ENCODE assay signal across 26 cellular contexts in genomic region chr5:133714161-133714915, GRCh38.
DNase-seq lines count a peak whose midpoint lies in the region; ATAC-seq, FAIRE-seq and TF ChIP-seq lines count a peak whose summit lies in the region.
"Had no signal": no experiment of that assay in that cellular context is flagged by ENCODE, and none has a peak within 500 bp of the region (broad histone marks: within the 10 kb centered on the region; RNA-seq: fewer than 3 reads in every experiment).

No MANE protein-coding gene starts in this region.

- WGBS in GM23248 (ENCODE audit: low coverage in 1 of 2, low lambda C conversion rate in 2 of 2, missing lambda C conversion rate in 2 of 2), 2 experiments, result 19 to 23% methylated on average over 12 of the region's 12 CpGs

- H3K27me3 ChIP-seq in GM23248 (replicated peaks; ENCODE audit: insufficient read depth) (no peaks in the 10 kb centered on the region), astrocyte (ENCODE audit: insufficient read depth, low read length) (no peaks in the 10 kb centered on the region), keratinocyte (ENCODE audit: control insufficient read depth, extremely low read depth, insufficient read depth, low read length) (peaks cover 8% of the 10 kb centered on the region)
- H3K27me3 ChIP-seq: pancreas, sigmoid colon, thyroid gland had no signal

- peaks cover 2% of the 10 kb centered on the region for H3K9me3 Mint-ChIP-seq in astrocyte (ENCODE audit: unreplicated experiment)
- H3K9me3 Mint-ChIP-seq: activated CD4-positive, alpha-beta T cell treated with anti-CD3 and anti-CD28 coated beads, Interleukin-2, amount 10 ng/mL, durations not matched to agents 7 days and 5 days; activated naive CD4-positive, alpha-beta T cell treated with anti-CD3 and anti-CD28 coated beads, Interleukin-2, amount 10 ng/mL, durations not matched to agents 7 days and 5 days; activated T-cell treated with anti-CD3 and anti-CD28 coated beads, Interleukin-2, amount 50 U/mL, for 24 hours; naive B cell had no signal

- FAIRE-seq in astrocyte (lab: Jason Lieb, UNC), result no peak
- peak; percentile 55 for FAIRE-seq in keratinocyte (lab: Jason Lieb, UNC)
- FAIRE-seq: kidney, pancreas had no signal

- no peak overlapping the region for H3K4me3 ChIP-seq in AG10803 (ENCODE audit: low read length)
- no peak overlapping the region for H3K4me3 ChIP-seq in GM23248
- H3K4me3 ChIP-seq in astrocyte (ENCODE audit: insufficient read depth, low read depth, low read length), result peak overlapping the region; percentile 17
- H3K4me3 ChIP-seq in keratinocyte (ENCODE audit: control insufficient read depth in 2 of 3, extremely low read depth in 1 of 3, insufficient read depth in 2 of 3, low read depth in 1 of 3, low read length in 3 of 3), result no peak overlapping the region
- H3K4me3 ChIP-seq: HAP-1, pancreas, sigmoid colon, thyroid gland had no signal

- no peak overlapping the region for H3K4me3 Mint-ChIP-seq in astrocyte (ENCODE audit: unreplicated experiment)
- H3K4me3 Mint-ChIP-seq: activated CD4-positive, alpha-beta T cell treated with anti-CD3 and anti-CD28 coated beads, Interleukin-2, amount 10 ng/mL, durations not matched to agents 7 days and 5 days; activated naive CD4-positive, alpha-beta T cell treated with anti-CD3 and anti-CD28 coated beads, Interleukin-2, amount 10 ng/mL, durations not matched to agents 7 days and 5 days; activated T-cell treated with anti-CD3 and anti-CD28 coated beads, Interleukin-2, amount 50 U/mL, for 24 hours; naive B cell had no signal

- peaks cover 39% of the 10 kb centered on the region for H3K27me3 Mint-ChIP-seq in astrocyte (ENCODE audit: low read depth, unreplicated experiment)

- H3K27ac ChIP-seq in GM23248 (no peak overlapping the region), astrocyte (ENCODE audit: low read depth, low read length) (no peak overlapping the region), keratinocyte (ENCODE audit: control insufficient read depth, insufficient read depth, low read length) (no peak overlapping the region)
- H3K27ac ChIP-seq: pancreas, sigmoid colon, thyroid gland had no signal

- H3K4me2 ChIP-seq in GM23248 (ENCODE audit: unreplicated experiment) (no peak overlapping the region), astrocyte (ENCODE audit: low read length) (peak overlapping the region; percentile 73), keratinocyte (ENCODE audit: control insufficient read depth, extremely low read depth, insufficient read depth, low read depth, low read length) (no peak overlapping the region)

- H4K20me1 ChIP-seq in GM23248 (ENCODE audit: insufficient read depth), result no peaks in the 10 kb centered on the region
- no peaks in the 10 kb centered on the region for H4K20me1 ChIP-seq in astrocyte (ENCODE audit: insufficient read depth, low read length)
- peaks cover 3% of the 10 kb centered on the region for H4K20me1 ChIP-seq in keratinocyte (ENCODE audit: control insufficient read depth, extremely low read depth, insufficient read depth, low read length)

- no peak for TF ChIP-seq CTCF in AG10803 (conservative IDR thresholded peaks at IDR 0.05; ENCODE audit: low read length)
- no peak for TF ChIP-seq CTCF in astrocyte (IDR thresholded peaks at IDR 0.05; ENCODE audit: insufficient read depth, low read depth, low read length)
- no peak for TF ChIP-seq CTCF in keratinocyte (optimal IDR thresholded peaks at IDR 0.05 in 1 of 3, IDR thresholded peaks at IDR 0.05 in 1 of 3, conservative IDR thresholded peaks at IDR 0.05 in 1 of 3; ENCODE audit: extremely low read depth in 1 of 3, insufficient read depth in 2 of 3, low read length in 3 of 3)

- H3K36me3 ChIP-seq in GM23248 (ENCODE audit: low read depth), result no peaks in the 10 kb centered on the region
- no peaks in the 10 kb centered on the region for H3K36me3 ChIP-seq in astrocyte (ENCODE audit: insufficient read depth, low read length)
- H3K36me3 ChIP-seq in keratinocyte (ENCODE audit: control insufficient read depth in 2 of 2, extremely low read depth in 1 of 2, insufficient read depth in 2 of 2, low read length in 2 of 2), result no peaks in the 10 kb centered on the region
- H3K36me3 ChIP-seq: HAP-1, pancreas, sigmoid colon, thyroid gland had no signal

- H3K9me2 ChIP-seq in GM23248 (ENCODE audit: insufficient read depth), result no peaks in the 10 kb centered on the region

- H3F3A ChIP-seq in GM23248 (ENCODE audit: insufficient read depth), result no peaks in the 10 kb centered on the region

- no peaks in the 10 kb centered on the region for H3K36me3 Mint-ChIP-seq in astrocyte (ENCODE audit: low read depth, unreplicated experiment)
- H3K36me3 Mint-ChIP-seq: activated naive CD4-positive, alpha-beta T cell treated with anti-CD3 and anti-CD28 coated beads, Interleukin-2, amount 10 ng/mL, durations not matched to agents 7 days and 5 days; naive B cell had no signal

- no peak for ATAC-seq in HG03457 (IDR thresholded peaks at IDR 0.05; ENCODE audit: unreplicated experiment)
- ATAC-seq: pancreas, Right ventricle myocardium inferior had no signal

- no peak overlapping the region for H2AFZ ChIP-seq in GM23248
- no peak overlapping the region for H2AFZ ChIP-seq in astrocyte (ENCODE audit: low read depth, low read length)
- H2AFZ ChIP-seq in keratinocyte (ENCODE audit: control insufficient read depth, low read length), result no peak overlapping the region

- DNase-seq in AG10803 (ENCODE audit: low read depth) (peak; percentile 3), GM23248 (peak; percentile 15), astrocyte (ENCODE audit: low read depth) (peak; percentile 86), keratinocyte (ENCODE audit: low read depth, low spot score) (no peak), NCI-H2081 treated with DMSO at 0.1 percent for 48 hours (lab: John Stamatoyannopoulos, UW) (no peak), DMS153 (lab: John Stamatoyannopoulos, UW) (no peak), GM03348 (ENCODE audit: low spot score) (no peak)
- DNase-seq: activated CD4-positive, alpha-beta T cell treated with anti-CD3 and anti-CD28 coated beads, Interleukin-2, amount 10 ng/mL, durations not matched to agents 7 days and 5 days; activated naive CD4-positive, alpha-beta T cell treated with anti-CD3 and anti-CD28 coated beads, Interleukin-2, amount 10 ng/mL, durations not matched to agents 7 days and 5 days; activated T-cell treated with anti-CD3 and anti-CD28 coated beads, Interleukin-2, amount 50 U/mL, for 24 hours; EL; foreskin fibroblast; hippocampal formation; kidney; mammary epithelial cell; naive B cell; NCI-H1930; NCI-H510A; pancreas; sigmoid colon; stimulated activated naive CD4-positive, alpha-beta T cell; T-helper 1 cell; thyroid gland had no signal

- no peak overlapping the region for H3K27ac Mint-ChIP-seq in astrocyte (ENCODE audit: unreplicated experiment)
- H3K27ac Mint-ChIP-seq: activated CD4-positive, alpha-beta T cell treated with anti-CD3 and anti-CD28 coated beads, Interleukin-2, amount 10 ng/mL, durations not matched to agents 7 days and 5 days; activated naive CD4-positive, alpha-beta T cell treated with anti-CD3 and anti-CD28 coated beads, Interleukin-2, amount 10 ng/mL, durations not matched to agents 7 days and 5 days; activated T-cell treated with anti-CD3 and anti-CD28 coated beads, Interleukin-2, amount 50 U/mL, for 24 hours had no signal

- dilution Hi-C loops in keratinocyte (cut with MboI; ENCODE audit: extremely low pct_ligation_motif_present, low sequenced_read_pairs), result no loop called here

- no peaks in the 10 kb centered on the region for H3K4me1 ChIP-seq in GM23248 (ENCODE audit: insufficient read depth)
- peaks cover 12% of the 10 kb centered on the region for H3K4me1 ChIP-seq in astrocyte (ENCODE audit: insufficient read depth, low read length)
- peaks cover 3% of the 10 kb centered on the region for H3K4me1 ChIP-seq in keratinocyte (ENCODE audit: control insufficient read depth, extremely low read depth, insufficient read depth, low read length)
- H3K4me1 ChIP-seq: HAP-1, pancreas, thyroid gland had no signal

- no peaks in the 10 kb centered on the region for H3K9me1 ChIP-seq in keratinocyte (ENCODE audit: control insufficient read depth, extremely low read depth, insufficient read depth, low read length)

- H3K9me3 ChIP-seq in GM23248 (ENCODE audit: low read depth) (no peaks in the 10 kb centered on the region), astrocyte (ENCODE audit: insufficient read depth, low read depth, low read length) (no peaks in the 10 kb centered on the region), keratinocyte (ENCODE audit: control insufficient read depth, low read depth, low read length) (no peaks in the 10 kb centered on the region)
- H3K9me3 ChIP-seq: HAP-1, pancreas, sigmoid colon, thyroid gland had no signal

- no peaks in the 10 kb centered on the region for H3K4me1 Mint-ChIP-seq in astrocyte (ENCODE audit: low read depth, unreplicated experiment)
- H3K4me1 Mint-ChIP-seq: activated CD4-positive, alpha-beta T cell treated with anti-CD3 and anti-CD28 coated beads, Interleukin-2, amount 10 ng/mL, durations not matched to agents 7 days and 5 days; activated naive CD4-positive, alpha-beta T cell treated with anti-CD3 and anti-CD28 coated beads, Interleukin-2, amount 10 ng/mL, durations not matched to agents 7 days and 5 days; naive B cell had no signal

- H3K9ac ChIP-seq in GM23248, result no peak overlapping the region
- H3K9ac ChIP-seq in astrocyte (ENCODE audit: low read length), result no peak overlapping the region
- no peak overlapping the region for H3K9ac ChIP-seq in keratinocyte (ENCODE audit: control insufficient read depth, extremely low read depth, insufficient read depth, low read length)

- in situ Hi-C loops in GM23248 (cut with MboI), result no loop called here

- no peaks in the 10 kb centered on the region for H3K79me2 ChIP-seq in GM23248 (ENCODE audit: insufficient read depth)
- no peaks in the 10 kb centered on the region for H3K79me2 ChIP-seq in astrocyte (ENCODE audit: insufficient read depth, low read length)
- H3K79me2 ChIP-seq in keratinocyte (ENCODE audit: control insufficient read depth, insufficient read depth, low read length), result no peaks in the 10 kb centered on the region

Comparison
In these comparisons a context has a peak if more than half of its experiments do, and no peak if none do; other contexts are left out.
1. DNase-seq: peak in AG10803 (single experiment), GM23248 (single experiment) and astrocyte (single experiment); none in keratinocyte (single experiment), NCI-H2081 treated with DMSO at 0.1 percent for 48 hours (single experiment), DMS153 (single experiment) and GM03348 (single experiment).